ENCODE assay signal across 23 cellular contexts in the genomic region with DNA sequence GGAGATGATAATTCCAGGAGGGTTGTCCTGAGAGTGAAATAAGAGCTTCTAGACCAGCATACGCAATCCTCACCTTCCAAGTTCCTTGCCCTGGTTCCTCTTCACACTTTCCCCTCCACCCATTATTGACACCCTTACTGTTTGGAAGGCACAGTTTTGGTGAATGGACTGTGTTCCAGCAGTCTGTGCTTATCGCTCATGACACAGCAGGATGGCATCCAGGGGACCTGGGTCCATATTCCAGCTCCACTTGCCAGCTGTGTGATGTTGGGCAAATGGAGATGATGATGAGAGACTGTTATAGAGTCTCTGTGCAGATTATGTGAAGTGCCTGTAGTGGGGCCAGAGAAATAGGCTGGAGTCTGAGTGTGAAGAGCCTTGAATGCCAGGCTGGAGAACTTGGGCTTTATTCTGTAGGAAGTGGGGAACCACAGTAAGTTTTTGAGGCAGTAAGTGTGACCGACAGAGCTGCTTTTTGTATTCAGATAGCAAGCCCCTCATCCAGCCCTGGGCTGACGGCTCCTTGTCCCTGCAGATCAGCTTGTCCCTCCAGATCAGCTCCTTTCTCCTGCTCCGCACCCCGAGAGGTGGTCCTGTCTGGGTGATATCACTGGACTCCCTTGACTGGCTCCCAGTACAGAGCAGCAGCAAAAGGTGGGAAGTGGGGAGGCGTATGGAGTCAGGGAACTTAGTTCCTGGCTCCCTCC. TPM values are rescaled to one million over a fixed set of nuclear protein-coding genes. Genes with fewer than 3 reads are reported as not detected.
DNase-seq lines count a peak whose midpoint lies in the region; ATAC-seq and TF ChIP-seq lines count a peak whose summit lies in the region.
"Had no signal": no experiment of that assay in that cellular context is flagged by ENCODE, and none has a peak within 500 bp of the region (broad histone marks: within the 10 kb centered on the region; RNA-seq: fewer than 3 reads in every experiment).

No MANE protein-coding gene starts in this region.

- H3K4me1 ChIP-seq in heart right ventricle: peaks cover 14 to 96% (median 61%) of the 10 kb centered on the region in 9 donors
- peaks cover 0 to 84% (median 77%) of the 10 kb centered on the region in 4 donors for H3K4me1 ChIP-seq in sigmoid colon

- TF ChIP-seq POLR2A in sigmoid colon (IDR thresholded peaks at IDR 0.05): no peak

- H3K27ac ChIP-seq in heart right ventricle (peak overlapping the region in 9 of 10 donors; percentile 46 to 91 (median 64)), sigmoid colon (peak overlapping the region; percentile 93 to 95 (median 94))
- H3K27ac ChIP-seq: SK-N-MC had no signal

- ATAC-seq in heart right ventricle: peak in 1 of 8 donors; percentile 3
- ATAC-seq in Right ventricle myocardium inferior: no peak
- ATAC-seq: activated CD4-positive, CD25-positive, alpha-beta regulatory T cell treated with anti-CD3 and anti-CD28 coated beads, Interleukin-2, amount 50 U/mL, for 24 hours; activated T-cell treated with anti-CD3 and anti-CD28 coated beads, Interleukin-2, amount 50 U/mL, for 4 hours; mucosa of descending colon; stimulated activated naive B cell treated with anti-CD40 and anti-IgM and Interleukin-4, amounts not matched to agents 10 μg/mL and 1 μg/mL and 100 μg/mL, for 72 hours had no signal

- 84 to 86% methylated on average over 7 of the region's 7 CpGs for WGBS in heart right ventricle, 2 donors
- 87 to 94% methylated on average over 7 of the region's 7 CpGs for WGBS in sigmoid colon, 2 donors

- H3K36me3 ChIP-seq in heart right ventricle (no peaks in the 10 kb centered on the region), sigmoid colon (no peaks in the 10 kb centered on the region)
- H3K36me3 ChIP-seq: transverse colon had no signal

- intact Hi-C loops in heart right ventricle (cut with DNase I): loop anchor here in 6 of 10 donors (5.0 to 10.0 kb wide), 3 partner anchors 32 to 52 kb away; no protein-coding TSS in a partner anchor
- intact Hi-C loops in Right ventricle myocardium inferior (cut with DNase I): no loop called here
- intact Hi-C loops in sigmoid colon (cut with DNase I): loop anchor here (5.0 kb wide), 1 partner anchor 92 kb away; no protein-coding TSS in a partner anchor

- no peak for TF ChIP-seq EP300 in sigmoid colon (IDR thresholded peaks at IDR 0.05)

- peaks cover 0 to 16% (median 0%) of the 10 kb centered on the region in 7 donors for H3K27me3 ChIP-seq in heart right ventricle
- H3K27me3 ChIP-seq in sigmoid colon: no peaks in the 10 kb centered on the region
- H3K27me3 ChIP-seq: transverse colon had no signal

- H3K4me3 ChIP-seq in heart right ventricle: no peak overlapping the region
- H3K4me3 ChIP-seq in sigmoid colon: no peak overlapping the region
- H3K4me3 ChIP-seq: mucosa of descending colon, SK-N-MC, transverse colon had no signal

- DNase-seq in heart right ventricle (no peak), Right ventricle myocardium inferior (ENCODE audit: missing footprints) (no peak), kidney glomerular epithelial cell (lab: John Stamatoyannopoulos, UW) (peak; percentile 34), sigmoid colon (peak; percentile 58), NCI-H1105 treated with DMSO at 0.1 percent for 48 hours (lab: John Stamatoyannopoulos, UW) (no peak), NCI-H2171 treated with DMSO at 0.1 percent for 48 hours (lab: John Stamatoyannopoulos, UW) (no peak), T1000 (lab: John Stamatoyannopoulos, UW) (no peak)
- no peak for DNase-seq in stimulated activated naive CD4-positive, alpha-beta T cell (lab: John Stamatoyannopoulos, UW)
- DNase-seq: activated naive CD4-positive, alpha-beta T cell treated with anti-CD3 and anti-CD28 coated beads, Interleukin-2, amount 50 U/mL, for 16 hours; activated T-cell treated with anti-CD3 and anti-CD28 coated beads, Interleukin-2, amount 50 U/mL, for 4 hours; effector memory CD4-positive, alpha-beta T cell; HCEC 1CT; Kasumi-1; mucosa of descending colon; NCI-H510A; NK-92 treated with Interleukin-12 subunit alpha and Interleukin-12 subunit beta, amount 100 ng/mL, for 24 hours; stimulated activated naive B cell treated with anti-CD40 and anti-IgM and Interleukin-4, amounts not matched to agents 10 μg/mL and 1 μg/mL and 100 μg/mL, for 72 hours; T-helper 9 cell; transverse colon had no signal

- H3K9me3 ChIP-seq in heart right ventricle (no peaks in the 10 kb centered on the region), sigmoid colon (no peaks in the 10 kb centered on the region)
- H3K9me3 ChIP-seq: mucosa of descending colon, transverse colon had no signal

- no peak for TF ChIP-seq CTCF in heart right ventricle (IDR thresholded peaks at IDR 0.05)
- no peak for TF ChIP-seq CTCF in sigmoid colon (IDR thresholded peaks at IDR 0.05)

RNA-seq across cellular contexts. Expression of a gene that starts 8.1 kb away (rescaled TPM):
- total RNA-seq in heart right ventricle (10 to 100 TPM in 3 of 10 donors, 1 to 10 TPM in 7; 4.1 to 20.5 (median 4.6) TPM), Right ventricle myocardium inferior (8.4 TPM), sigmoid colon (not detected)
- polyA plus RNA-seq in heart right ventricle (1 to 10 TPM in 1 of 2 donors, under 1 TPM in 1; 0.84 to 7.8 TPM), sigmoid colon (under 1 TPM in 1 of 3 donors, not detected in 2; 0.03 TPM)
- total RNA-seq: A172; activated T-cell treated with anti-CD3 and anti-CD28 coated beads, Interleukin-2, amount 50 U/mL, for 4 hours; cerebellum; transverse colon had no signal

RNA-seq across cellular contexts. Expression of a gene that starts 16.9 kb away (rescaled TPM):
- total RNA-seq in heart right ventricle (10 to 100 TPM in 7 of 10 donors, 1 to 10 TPM in 3; 4.4 to 20.1 (median 11.8) TPM), Right ventricle myocardium inferior (23.3 TPM), sigmoid colon (100 to 1,000 TPM in 1 of 4 donors, 10 to 100 TPM in 3; 29.1 to 102 (median 67.1) TPM)
- polyA plus RNA-seq in heart right ventricle (10 to 100 TPM; 13.1 to 18.7 TPM), sigmoid colon (10 to 100 TPM in 1 of 3 donors, 1 to 10 TPM in 2; 1.8 to 10.2 (median 9.3) TPM)
- total RNA-seq: A172; activated T-cell treated with anti-CD3 and anti-CD28 coated beads, Interleukin-2, amount 50 U/mL, for 4 hours had no signal

RNA-seq across cellular contexts. Expression of a gene that starts 30.3 kb away (rescaled TPM):
- 1 to 10 TPM in 9 of 10 donors, under 1 TPM in 1; 0.88 to 2.3 (median 1.6) TPM for total RNA-seq in heart right ventricle
- 1 to 10 TPM in 1 of 2 donors, under 1 TPM in 1; 0.65 to 5.3 TPM for polyA plus RNA-seq in heart right ventricle
- 1.5 TPM for total RNA-seq in Right ventricle myocardium inferior
- 1 to 10 TPM; 3.5 to 5.7 (median 5.1) TPM for total RNA-seq in sigmoid colon
- 1 to 10 TPM in 1 of 3 donors, under 1 TPM in 1, not detected in 1; 0.23 to 2.0 TPM for polyA plus RNA-seq in sigmoid colon

RNA-seq across cellular contexts. Expression of a gene that starts 39.5 kb away (rescaled TPM):
- total RNA-seq in heart right ventricle (not detected), Right ventricle myocardium inferior (not detected), sigmoid colon (not detected)
- polyA plus RNA-seq in heart right ventricle (under 1 TPM in 1 of 2 donors, not detected in 1; 0.43 TPM), sigmoid colon (10 to 100 TPM; 76.3 to 92.5 (median 77.0) TPM)
- total RNA-seq: A172; activated T-cell treated with anti-CD3 and anti-CD28 coated beads, Interleukin-2, amount 50 U/mL, for 4 hours; cerebellum had no signal

RNA-seq across cellular contexts. Expression of a gene that starts 49.0 kb away (rescaled TPM):
- 10 to 100 TPM; 12.5 to 25.1 (median 16.1) TPM for total RNA-seq in heart right ventricle
- polyA plus RNA-seq in heart right ventricle: 10 to 100 TPM in 1 of 2 donors, 1 to 10 TPM in 1; 9.0 to 15.7 TPM
- 17.9 TPM for total RNA-seq in Right ventricle myocardium inferior
- 10 to 100 TPM; 20.4 to 30.1 (median 25.4) TPM for total RNA-seq in sigmoid colon
- 10 to 100 TPM in 1 of 3 donors, 1 to 10 TPM in 2; 7.8 to 11.9 (median 7.9) TPM for polyA plus RNA-seq in sigmoid colon

Comparison
In these comparisons a context has a peak if more than half of its experiments do, and no peak if none do; other contexts are left out.
1. DNase-seq: peak in kidney glomerular epithelial cell (single experiment) and sigmoid colon (single experiment); none in heart right ventricle (0 of 2), Right ventricle myocardium inferior (single experiment), NCI-H1105 treated with DMSO at 0.1 percent for 48 hours (single experiment), stimulated activated naive CD4-positive, alpha-beta T cell (0 of 6), NCI-H2171 treated with DMSO at 0.1 percent for 48 hours (single experiment) and T1000 (single experiment).